8 cellular contexts compared by ENCODE assay signal in genomic region chr22:36330655-36331305, GRCh38. TPM values are rescaled to one million over a fixed set of nuclear protein-coding genes. Genes with fewer than 3 reads are reported as not detected.
DNase-seq lines count a peak whose midpoint lies in the region; ATAC-seq and TF ChIP-seq lines count a peak whose summit lies in the region.

No MANE protein-coding gene starts in this region.

- CTCF ChIA-PET in mammary epithelial cell (lab: Charles Lee; ENCODE audit: low non-redundant PET) = interaction anchor here (0.7 kb wide), 1 partner anchor 28 kb away, joined by 3 read pairs; no protein-coding TSS in a partner anchor

- peaks cover 96% of the 10 kb centered on the region for H3K36me3 ChIP-seq in MG63
- H3K36me3 ChIP-seq in mammary epithelial cell (ENCODE audit: insufficient read depth, low read length) = peaks cover 24% of the 10 kb centered on the region

- intact Hi-C loops in mammary epithelial cell (cut with micrococcal nuclease) = loop anchor here (1.0 to 5.0 kb wide), 4 partner anchors 12 to 197 kb away; partner anchors contain the start of gene EIF3D

- ATAC-seq in HG03095 (IDR thresholded peaks at IDR 0.05; ENCODE audit: unreplicated experiment) (no peak), HG03045 (IDR thresholded peaks at IDR 0.05; ENCODE audit: unreplicated experiment) (no peak), HG03457 (IDR thresholded peaks at IDR 0.05; ENCODE audit: unreplicated experiment) (no peak), GM18909 (IDR thresholded peaks at IDR 0.05; ENCODE audit: poor library complexity, unreplicated experiment) (no peak)

- H3K79me2 ChIP-seq in mammary epithelial cell (ENCODE audit: insufficient read depth, low read length) = peaks cover 85% of the 10 kb centered on the region

- dilution Hi-C loops in mammary epithelial cell (cut with HindIII; ENCODE audit: low sequenced_read_pairs) = loop anchor here (5.0 kb wide), 1 partner anchor 37 kb away; no protein-coding TSS in a partner anchor

- H3K9me3 ChIP-seq in MG63 (no peaks in the 10 kb centered on the region), mammary epithelial cell (replicated peaks; ENCODE audit: insufficient read depth, low read length) (no peaks in the 10 kb centered on the region)

- 5% methylated on average over 16 of the region's 20 CpGs for WGBS in mammary epithelial cell (ENCODE audit: low coverage, missing lambda C conversion rate)

- H2AFZ ChIP-seq in mammary epithelial cell (ENCODE audit: low read depth, low read length) = no peak overlapping the region

- DNase-seq in CD1c-positive myeloid dendritic cell (ENCODE audit: extremely low spot score) (peak; percentile 79), MG63 (peak; percentile 58), mammary epithelial cell (no peak), medulla oblongata (ENCODE audit: extremely low spot score) (peak; percentile 30)

- H3K27me3 ChIP-seq in MG63 (no peaks in the 10 kb centered on the region), mammary epithelial cell (ENCODE audit: insufficient read depth, low read length) (no peaks in the 10 kb centered on the region)

- peak overlapping the region; percentile 58 for H3K4me2 ChIP-seq in mammary epithelial cell (ENCODE audit: insufficient read depth, low read depth, low read length)

- no peak for TF ChIP-seq CTCF in mammary epithelial cell (conservative IDR thresholded peaks at IDR 0.05 in 1 of 2, IDR thresholded peaks at IDR 0.05 in 1 of 2; ENCODE audit: extremely low read depth in 1 of 2, insufficient read depth in 1 of 2, low read depth in 1 of 2, low read length in 2 of 2)

- in situ Hi-C loops in mammary epithelial cell (cut with MboI; ENCODE audit: low sequenced_read_pairs in 2 of 2) = no loop called here

- peak overlapping the region; percentile 84 for H3K9ac ChIP-seq in mammary epithelial cell (ENCODE audit: insufficient read depth, low read length)

- peak overlapping the region; percentile 99 for H3K27ac ChIP-seq in mammary epithelial cell (ENCODE audit: insufficient read depth, low read depth, low read length)

- H4K20me1 ChIP-seq in mammary epithelial cell (ENCODE audit: insufficient read depth, low read length) = no peaks in the 10 kb centered on the region

- H3K4me1 ChIP-seq in mammary epithelial cell (ENCODE audit: insufficient read depth, low read length) = peaks cover 98% of the 10 kb centered on the region

- BruUV-seq in mammary epithelial cell (replicated peaks; lab: Mats Ljungman, UMichigan) = TSS peak; percentile 2

- H3K4me3 ChIP-seq in MG63 (no peak overlapping the region), mammary epithelial cell (replicated peaks in 1 of 3; ENCODE audit: insufficient read depth in 1 of 3, low read depth in 2 of 3, low read length in 3 of 3) (no peak overlapping the region)

RNA-seq across cellular contexts. Expression of gene MYH9, which starts 57.0 kb away (rescaled TPM):
- 323 and 380 TPM in 2 replicates for total RNA-seq in MG63 (2014; rRNA removed; shearing (Covaris generic); ENCODE audit: low replicate concordance)
- 1,000 to 10,000 TPM; 1,183 to 1,246 TPM for total RNA-seq in mammary epithelial cell
- polyA plus RNA-seq in mammary epithelial cell = 295 TPM
- 996 TPM for polyA minus RNA-seq in mammary epithelial cell
